Comparison of ENCODE assay signal across 29 cellular contexts in genomic region chr4:58961283-58961682, GRCh38.
"Had no signal": no experiment of that assay in that cellular context is flagged by ENCODE, and none has a peak within 500 bp of the region (broad histone marks: within the 10 kb centered on the region; RNA-seq: fewer than 3 reads in every experiment).

No MANE protein-coding gene starts in this region.

- H3K4me1 ChIP-seq: stomach, suprapubic skin, testis, thyroid gland, tibial artery, tibial nerve, transverse colon, upper lobe of left lung, upper lobe of right lung, uterus, vagina had no signal

- DNase-seq: stimulated activated CD4-positive, alpha-beta T cell treated with anti-CD3 and anti-CD28 coated beads, Interleukin-2, amount 100 ng/mL, for 48 hours; stimulated activated CD4-positive, alpha-beta T cell treated with anti-CD3 and anti-CD28 coated beads, Interleukin-4, amount 100 ng/mL, for 1 hour; stimulated activated CD4-positive, alpha-beta T cell treated with anti-CD3 and anti-CD28 coated beads, Interleukin-4, amount 100 ng/mL, for 24 hours; stimulated activated CD4-positive, alpha-beta T cell treated with anti-CD3 and anti-CD28 coated beads, Interleukin-4, amount 100 ng/mL, for 4 hours; stimulated activated CD8-positive, alpha-beta memory T cell treated with anti-CD3 and anti-CD28 coated beads, Interleukin-4, amount 100 ng/mL, for 48 hours; stimulated activated naive B cell treated with anti-CD40 and anti-IgM and Interleukin-4, amounts not matched to agents 10 μg/mL and 1 μg/mL and 100 μg/mL, for 72 hours; stimulated activated naive CD4-positive, alpha-beta T cell; stimulated activated naive CD4-positive, alpha-beta T cell treated with Interleukin-2 at 50 U/mL for 16 hours; stimulated activated naive CD8-positive, alpha-beta T cell treated with anti-CD3 and anti-CD28 coated beads, Interleukin-15, amount 100 ng/mL, for 72 hours; stimulated activated naive CD8-positive, alpha-beta T cell treated with anti-CD3 and anti-CD28 coated beads, Interleukin-15, Interleukin-2, amounts not matched to agents 100 U/mL and 50 U/mL, for 24 hours; stomach; substantia nigra; testis; thyroid gland; tibial artery; transverse colon; trophoblast cell; upper lobe of left lung; upper lobe of right lung; uterus had no signal

- H3K4me3 ChIP-seq: stomach, suprapubic skin, testis, thoracic aorta, thyroid gland, tibial artery, tibial nerve, transverse colon, upper lobe of left lung, upper lobe of right lung, uterus, vagina had no signal

- H3K4me3 Mint-ChIP-seq: stimulated activated effector memory CD8-positive, alpha-beta T cell treated with anti-CD3 and anti-CD28 coated beads, Interleukin-12 subunit alpha, Interleukin-12 subunit beta, amount 100 ng/mL, for 72 hours; stimulated activated memory B cell treated with anti-CD40 and anti-IgM and Interleukin-4, amounts not matched to agents 10 μg/mL and 1 μg/mL and 100 μg/mL, for 72 hours; stimulated activated naive B cell treated with anti-CD40 and anti-IgM and Interleukin-4, amounts not matched to agents 10 μg/mL and 1 μg/mL and 100 μg/mL, for 72 hours; stimulated activated naive CD8-positive, alpha-beta T cell treated with anti-CD3 and anti-CD28 coated beads, Interleukin-15, amount 100 ng/mL, for 72 hours; stimulated activated naive CD8-positive, alpha-beta T cell treated with anti-CD3 and anti-CD28 coated beads, Interleukin-15, Interleukin-2, amounts not matched to agents 100 ng/mL and 50 ng/mL, for 24 hours; type B pancreatic cell had no signal

- H3K36me3 Mint-ChIP-seq: stimulated activated effector memory CD8-positive, alpha-beta T cell treated with anti-CD3 and anti-CD28 coated beads, Interleukin-12 subunit alpha, Interleukin-12 subunit beta, amount 100 ng/mL, for 72 hours; stimulated activated memory B cell treated with anti-CD40 and anti-IgM and Interleukin-4, amounts not matched to agents 10 μg/mL and 1 μg/mL and 100 μg/mL, for 72 hours; stimulated activated naive B cell treated with anti-CD40 and anti-IgM and Interleukin-4, amounts not matched to agents 10 μg/mL and 1 μg/mL and 100 μg/mL, for 72 hours; type B pancreatic cell had no signal

- H3K27me3 ChIP-seq: stomach, suprapubic skin, testis, thyroid gland, tibial artery, tibial nerve, transverse colon, upper lobe of left lung, upper lobe of right lung, uterus, vagina had no signal

- H3K9me3 ChIP-seq: stomach, suprapubic skin, testis, thoracic aorta, thyroid gland, tibial artery, tibial nerve, transverse colon, upper lobe of left lung, upper lobe of right lung, uterus, vagina had no signal

- H3K27ac ChIP-seq: stomach, suprapubic skin, testis, thoracic aorta, thyroid gland, tibial artery, tibial nerve, transverse colon, upper lobe of left lung, upper lobe of right lung, uterus, vagina had no signal

- H3K36me3 ChIP-seq: stomach, suprapubic skin, thoracic aorta, thyroid gland, tibial artery, tibial nerve, transverse colon, upper lobe of left lung, upper lobe of right lung, uterus, vagina had no signal

- H3K27me3 Mint-ChIP-seq: stimulated activated memory B cell treated with anti-CD40 and anti-IgM and Interleukin-4, amounts not matched to agents 10 μg/mL and 1 μg/mL and 100 μg/mL, for 72 hours; stimulated activated naive B cell treated with anti-CD40 and anti-IgM and Interleukin-4, amounts not matched to agents 10 μg/mL and 1 μg/mL and 100 μg/mL, for 72 hours; stimulated activated naive CD8-positive, alpha-beta T cell treated with anti-CD3 and anti-CD28 coated beads, Interleukin-15, amount 100 ng/mL, for 72 hours; stimulated activated naive CD8-positive, alpha-beta T cell treated with anti-CD3 and anti-CD28 coated beads, Interleukin-15, Interleukin-2, amounts not matched to agents 100 ng/mL and 50 ng/mL, for 24 hours; type B pancreatic cell had no signal

- H3K4me1 Mint-ChIP-seq: stimulated activated effector memory CD8-positive, alpha-beta T cell treated with anti-CD3 and anti-CD28 coated beads, Interleukin-12 subunit alpha, Interleukin-12 subunit beta, amount 100 ng/mL, for 72 hours; stimulated activated memory B cell treated with anti-CD40 and anti-IgM and Interleukin-4, amounts not matched to agents 10 μg/mL and 1 μg/mL and 100 μg/mL, for 72 hours; stimulated activated naive B cell treated with anti-CD40 and anti-IgM and Interleukin-4, amounts not matched to agents 10 μg/mL and 1 μg/mL and 100 μg/mL, for 72 hours; stimulated activated naive CD8-positive, alpha-beta T cell treated with anti-CD3 and anti-CD28 coated beads, Interleukin-15, amount 100 ng/mL, for 72 hours had no signal

- ATAC-seq: stimulated activated effector memory CD8-positive, alpha-beta T cell treated with anti-CD3 and anti-CD28 coated beads, Interleukin-12 subunit alpha, Interleukin-12 subunit beta, amount 100 ng/mL, for 72 hours; stimulated activated memory B cell treated with anti-CD40 and anti-IgM and Interleukin-4, amounts not matched to agents 10 μg/mL and 1 μg/mL and 100 μg/mL, for 72 hours; stimulated activated naive B cell treated with anti-CD40 and anti-IgM and Interleukin-4, amounts not matched to agents 10 μg/mL and 1 μg/mL and 100 μg/mL, for 72 hours; stimulated activated naive CD8-positive, alpha-beta T cell treated with anti-CD3 and anti-CD28 coated beads, Interleukin-15, amount 100 ng/mL, for 72 hours; stimulated activated naive CD8-positive, alpha-beta T cell treated with anti-CD3 and anti-CD28 coated beads, Interleukin-15, Interleukin-2, amounts not matched to agents 100 U/mL and 50 U/mL, for 24 hours; upper lobe of right lung had no signal

- FAIRE-seq: urothelium cell line had no signal

- H3K27ac Mint-ChIP-seq: stimulated activated effector memory CD8-positive, alpha-beta T cell treated with anti-CD3 and anti-CD28 coated beads, Interleukin-12 subunit alpha, Interleukin-12 subunit beta, amount 100 ng/mL, for 72 hours; stimulated activated memory B cell treated with anti-CD40 and anti-IgM and Interleukin-4, amounts not matched to agents 10 μg/mL and 1 μg/mL and 100 μg/mL, for 72 hours; stimulated activated naive B cell treated with anti-CD40 and anti-IgM and Interleukin-4, amounts not matched to agents 10 μg/mL and 1 μg/mL and 100 μg/mL, for 72 hours; stimulated activated naive CD8-positive, alpha-beta T cell treated with anti-CD3 and anti-CD28 coated beads, Interleukin-15, amount 100 ng/mL, for 72 hours; stimulated activated naive CD8-positive, alpha-beta T cell treated with anti-CD3 and anti-CD28 coated beads, Interleukin-15, Interleukin-2, amounts not matched to agents 100 ng/mL and 50 ng/mL, for 24 hours; type B pancreatic cell had no signal

- H3K9me3 Mint-ChIP-seq: stimulated activated naive B cell treated with anti-CD40 and anti-IgM and Interleukin-4, amounts not matched to agents 10 μg/mL and 1 μg/mL and 100 μg/mL, for 72 hours had no signal
